Comparison of ENCODE assay signal across 18 cellular contexts in the genomic region with DNA sequence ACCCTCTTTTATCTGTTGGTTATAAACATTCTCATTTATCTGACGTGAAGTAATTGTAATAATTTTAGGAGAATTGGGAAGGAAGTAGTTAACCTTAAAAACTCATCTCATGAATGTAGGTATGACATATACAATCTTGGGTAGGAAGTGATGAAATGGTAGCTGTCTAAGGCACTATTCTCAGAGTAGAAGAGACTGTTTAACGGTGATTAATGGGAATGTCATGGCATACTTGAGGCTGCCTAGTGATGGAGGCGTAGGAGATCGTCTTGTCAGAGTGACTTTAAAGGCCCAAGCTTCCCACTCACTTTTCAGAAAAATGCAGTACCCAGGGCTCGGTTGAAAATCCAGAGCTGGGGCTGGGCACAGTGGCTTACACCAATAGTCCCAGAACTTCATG. TPM values are rescaled to one million over a fixed set of nuclear protein-coding genes. Genes with fewer than 3 reads are reported as not detected.
DNase-seq lines count a peak whose midpoint lies in the region; ATAC-seq, FAIRE-seq and TF ChIP-seq lines count a peak whose summit lies in the region.
"Had no signal": no experiment of that assay in that cellular context is flagged by ENCODE, and none has a peak within 500 bp of the region (broad histone marks: within the 10 kb centered on the region; RNA-seq: fewer than 3 reads in every experiment).

No MANE protein-coding gene starts in this region.

- no peak for ATAC-seq in foreskin keratinocyte

- H3K36me3 ChIP-seq in brain microvascular endothelial cell (replicated peaks): no peaks in the 10 kb centered on the region
- H3K36me3 ChIP-seq: BLaER1, SJSA1 had no signal

- in situ Hi-C loops in brain microvascular endothelial cell (cut with HindIII; ENCODE audit: low pct_ligation_motif_present, low sequenced_read_pairs): no loop called here

- peaks cover 3% of the 10 kb centered on the region for H3K4me1 ChIP-seq in foreskin keratinocyte
- H3K4me1 ChIP-seq: BLaER1 had no signal

- TF ChIP-seq CTCF in brain microvascular endothelial cell (IDR thresholded peaks at IDR 0.05; ENCODE audit: low read depth, low read length, missing control alignments): no peak
- TF ChIP-seq CTCF in foreskin keratinocyte (conservative IDR thresholded peaks at IDR 0.05): no peak

- H3K27ac ChIP-seq in brain microvascular endothelial cell (no peak overlapping the region), foreskin keratinocyte (no peak overlapping the region)
- H3K27ac ChIP-seq: BLaER1, RWPE1, SJSA1 had no signal

- peak; percentile 64 for FAIRE-seq in HTR-8/SVneo (lab: Jason Lieb, UNC)

- H3K27me3 ChIP-seq in brain microvascular endothelial cell (replicated peaks) (no peaks in the 10 kb centered on the region), foreskin keratinocyte (no peaks in the 10 kb centered on the region)
- H3K27me3 ChIP-seq: BLaER1, SJSA1 had no signal

- H3K4me3 ChIP-seq in brain microvascular endothelial cell (ENCODE audit: low read depth, low read length): no peak overlapping the region
- H3K4me3 ChIP-seq: BLaER1, SJSA1 had no signal

- DNase-seq in EH (ENCODE audit: low read depth): peak; percentile 76
- DNase-seq in HTR-8/SVneo (ENCODE audit: insufficient read length, low spot score): peak; percentile 51
- DNase-seq in brain microvascular endothelial cell: peak; percentile 16
- peak; percentile 63 for DNase-seq in non-pigmented ciliary epithelial cell (ENCODE audit: low read depth)
- DNase-seq in activated CD8-positive, alpha-beta memory T cell treated with anti-CD3 and anti-CD28 coated beads, Interleukin-2, amount 50 U/mL, for 4 hours: no peak
- DNase-seq in CD1c-positive myeloid dendritic cell (ENCODE audit: extremely low spot score): no peak
- DNase-seq in foreskin keratinocyte: no peak
- DNase-seq in SKM-1 treated with dmso at 0.1 percent for 144 hours (lab: John Stamatoyannopoulos, UW; ENCODE audit: unreplicated experiment): no peak
- DNase-seq: DMS79 treated with DMSO at 0.1 percent for 48 hours; H9; NCI-H187 treated with DMSO at 0.1 percent for 48 hours; NCI-H446; NCI-H69; NK-92 treated with Interleukin-12 subunit alpha and Interleukin-12 subunit beta, amount 100 ng/mL, for 24 hours; OCI-M1 had no signal

RNA-seq across cellular contexts. Expression of gene AGA, which starts 19.4 kb away (rescaled TPM):
- total RNA-seq in foreskin keratinocyte: 12.0 and 16.5 TPM in 2 replicates
- 6.5 and 8.9 TPM in 2 replicates for polyA plus RNA-seq in foreskin keratinocyte

Comparison
In these comparisons a context has a peak if more than half of its experiments do, and no peak if none do; other contexts are left out.
1. DNase-seq: peak in EH (single experiment), HTR-8/SVneo (single experiment), brain microvascular endothelial cell (single experiment) and non-pigmented ciliary epithelial cell (single experiment); none in activated CD8-positive, alpha-beta memory T cell treated with anti-CD3 and anti-CD28 coated beads, Interleukin-2, amount 50 U/mL, for 4 hours (single experiment), CD1c-positive myeloid dendritic cell (single experiment), foreskin keratinocyte (0 of 2) and SKM-1 treated with dmso at 0.1 percent for 144 hours (single experiment).